29 cellular contexts compared by ENCODE assay signal in the genomic region with DNA sequence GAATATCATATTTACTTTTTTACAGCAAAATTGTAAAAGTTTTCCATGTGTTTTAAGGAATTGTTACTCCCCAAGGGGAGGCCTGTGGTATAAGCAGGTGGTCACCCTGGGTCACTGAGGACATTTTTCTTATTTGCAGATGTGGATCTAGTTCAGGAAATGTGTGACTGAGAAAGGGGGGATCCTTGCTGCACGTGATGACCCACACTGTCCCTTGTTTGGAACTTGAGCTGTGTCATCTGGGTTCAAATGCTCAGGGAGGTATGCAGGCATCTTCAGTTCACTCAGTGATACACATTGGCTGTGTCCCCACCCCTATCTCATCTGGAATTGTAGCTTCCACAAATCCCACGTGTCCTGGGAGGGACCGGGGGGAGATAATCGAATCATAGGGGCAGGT.
"Had no signal": no experiment of that assay in that cellular context is flagged by ENCODE, and none has a peak within 500 bp of the region (broad histone marks: within the 10 kb centered on the region; RNA-seq: fewer than 3 reads in every experiment).

No MANE protein-coding gene starts in this region.

- H3K9me3 Mint-ChIP-seq: activated CD4-positive, alpha-beta memory T cell treated with anti-CD3 and anti-CD28 coated beads for 36 hours; activated naive CD4-positive, alpha-beta T cell treated with anti-CD3 and anti-CD28 coated beads, Interleukin-2, amount 50 U/mL, for 24 hours; activated naive CD8-positive, alpha-beta T cell treated with anti-CD3 and anti-CD28 coated beads for 36 hours; activated naive CD8-positive, alpha-beta T cell treated with anti-CD3 and anti-CD28 coated beads, Interleukin-2, amount 50 U/mL, for 24 hours; activated T-helper 2 cell treated with anti-CD3 and anti-CD28 coated beads, Interferon-gamma antibody, Interleukin-2, Interleukin-4, amounts not matched to agents 10 μg/mL and 5 μg/mL and 100 μg/mL, durations not matched to agents 14 hours and 24 hours and 36 hours had no signal

- ATAC-seq: activated CD8-positive, alpha-beta memory T cell treated with anti-CD3 and anti-CD28 coated beads, Interleukin-2, amount 10 ng/mL, durations not matched to agents 7 days and 5 days; activated CD8-positive, alpha-beta T cell treated with anti-CD3 and anti-CD28 coated beads, Interleukin-2, amount 10 ng/mL, durations not matched to agents 7 days and 5 days; activated naive CD8-positive, alpha-beta T cell treated with anti-CD3 and anti-CD28 coated beads, Interleukin-2, amount 50 U/mL, for 24 hours; body of pancreas; esophagus mucosa; foreskin keratinocyte; gastrocnemius medialis; heart left ventricle had no signal

- H3K27me3 Mint-ChIP-seq: activated CD8-positive, alpha-beta memory T cell treated with anti-CD3 and anti-CD28 coated beads, Interleukin-2, amount 10 ng/mL, durations not matched to agents 7 days and 5 days had no signal

- DNase-seq: activated CD4-positive, alpha-beta T cell treated with anti-CD3 and anti-CD28 coated beads, Interleukin-2, amount 10 ng/mL, durations not matched to agents 24 days and 14 days; activated CD4-positive, CD25-positive, alpha-beta regulatory T cell; activated CD4-positive, CD25-positive, alpha-beta regulatory T cell treated with anti-CD3 and anti-CD28 coated beads, Interleukin-2, amount 50 U/mL, for 72 hours; activated CD8-positive, alpha-beta memory T cell treated with anti-CD3 and anti-CD28 coated beads, Interleukin-2, amount 10 ng/mL, durations not matched to agents 7 days and 5 days; activated CD8-positive, alpha-beta memory T cell treated with anti-CD3 and anti-CD28 coated beads, Interleukin-2, amount 50 U/mL, for 4 hours; activated effector memory CD4-positive, alpha-beta T cell treated with anti-CD3 and anti-CD28 coated beads, Interleukin-2, amount 50 U/mL, for 16 hours; activated naive CD8-positive, alpha-beta T cell treated with anti-CD3 and anti-CD28 coated beads for 36 hours; activated naive CD8-positive, alpha-beta T cell treated with anti-CD3 and anti-CD28 coated beads, Interleukin-2, amount 50 U/mL, for 24 hours; activated T-cell treated with anti-CD3 and anti-CD28 coated beads, Interleukin-2, amount 50 U/mL, for 1 hour; activated T-cell treated with anti-CD3 and anti-CD28 coated beads, Interleukin-2, amount 50 U/mL, for 48 hours; adrenal gland; body of pancreas; central memory CD4-positive, alpha-beta T cell; cerebellar nuclear complex; colonic mucosa; effector memory CD4-positive, alpha-beta T cell; endodermal cell; foreskin keratinocyte; gastrocnemius medialis; glutamatergic neuron; heart left ventricle had no signal

- H3K9me3 ChIP-seq: adrenal gland, body of pancreas, colonic mucosa, gastrocnemius medialis, heart left ventricle had no signal

- H3K4me1 ChIP-seq: adrenal gland, body of pancreas, colonic mucosa, foreskin keratinocyte, gastrocnemius medialis, heart left ventricle had no signal

- H3K27me3 ChIP-seq: adrenal gland, body of pancreas, colonic mucosa, foreskin keratinocyte, gastrocnemius medialis had no signal

- H3K4me3 Mint-ChIP-seq: activated CD4-positive, alpha-beta memory T cell treated with anti-CD3 and anti-CD28 coated beads for 36 hours; activated CD4-positive, alpha-beta T cell treated with anti-CD3 and anti-CD28 coated beads for 36 hours; activated CD4-positive, alpha-beta T cell treated with anti-CD3 and anti-CD28 coated beads, Interleukin-2, amount 10 ng/mL, durations not matched to agents 24 days and 14 days; activated CD8-positive, alpha-beta memory T cell treated with anti-CD3 and anti-CD28 coated beads, Interleukin-2, amount 10 ng/mL, durations not matched to agents 7 days and 5 days; activated CD8-positive, alpha-beta T cell treated with anti-CD3 and anti-CD28 coated beads, Interleukin-2, amount 10 ng/mL, durations not matched to agents 7 days and 5 days; activated naive CD4-positive, alpha-beta T cell treated with anti-CD3 and anti-CD28 coated beads for 36 hours; activated naive CD4-positive, alpha-beta T cell treated with anti-CD3 and anti-CD28 coated beads, Interleukin-2, amount 50 U/mL, for 24 hours; activated naive CD8-positive, alpha-beta T cell treated with anti-CD3 and anti-CD28 coated beads for 36 hours; activated naive CD8-positive, alpha-beta T cell treated with anti-CD3 and anti-CD28 coated beads, Interleukin-2, amount 50 U/mL, for 24 hours; activated T-helper 1 cell treated with anti-CD3 and anti-CD28 coated beads, Interleukin-12 subunit alpha, Interleukin-12 subunit beta, Interleukin-2, Interleukin-4 antibody, amounts not matched to agents 30 ng/mL and 10 ng/mL and 1 ng/mL, durations not matched to agents 14 hours and 24 hours and 36 hours; endodermal cell had no signal

- H3K27ac Mint-ChIP-seq: activated CD4-positive, alpha-beta memory T cell treated with anti-CD3 and anti-CD28 coated beads for 36 hours; activated CD4-positive, alpha-beta T cell treated with anti-CD3 and anti-CD28 coated beads for 36 hours; activated CD4-positive, alpha-beta T cell treated with anti-CD3 and anti-CD28 coated beads, Interleukin-2, amount 10 ng/mL, durations not matched to agents 24 days and 14 days; activated CD8-positive, alpha-beta memory T cell treated with anti-CD3 and anti-CD28 coated beads, Interleukin-2, amount 10 ng/mL, durations not matched to agents 7 days and 5 days; activated CD8-positive, alpha-beta T cell treated with anti-CD3 and anti-CD28 coated beads, Interleukin-2, amount 10 ng/mL, durations not matched to agents 7 days and 5 days; activated naive CD4-positive, alpha-beta T cell treated with anti-CD3 and anti-CD28 coated beads for 36 hours; activated naive CD4-positive, alpha-beta T cell treated with anti-CD3 and anti-CD28 coated beads, Interleukin-2, amount 50 U/mL, for 24 hours; activated naive CD8-positive, alpha-beta T cell treated with anti-CD3 and anti-CD28 coated beads for 36 hours; activated naive CD8-positive, alpha-beta T cell treated with anti-CD3 and anti-CD28 coated beads, Interleukin-2, amount 50 U/mL, for 24 hours; activated T-helper 1 cell treated with anti-CD3 and anti-CD28 coated beads, Interleukin-12 subunit alpha, Interleukin-12 subunit beta, Interleukin-2, Interleukin-4 antibody, amounts not matched to agents 30 ng/mL and 10 ng/mL and 1 ng/mL, durations not matched to agents 14 hours and 24 hours and 36 hours; activated T-helper 2 cell treated with anti-CD3 and anti-CD28 coated beads, Interferon-gamma antibody, Interleukin-2, Interleukin-4, amounts not matched to agents 10 μg/mL and 5 μg/mL and 100 μg/mL, durations not matched to agents 14 hours and 24 hours and 36 hours; endodermal cell had no signal

- H3K36me3 ChIP-seq: adrenal gland, colonic mucosa, gastrocnemius medialis, heart left ventricle had no signal

- H3K4me1 Mint-ChIP-seq: activated naive CD4-positive, alpha-beta T cell treated with anti-CD3 and anti-CD28 coated beads, Interleukin-2, amount 50 U/mL, for 24 hours; activated naive CD8-positive, alpha-beta T cell treated with anti-CD3 and anti-CD28 coated beads for 36 hours; activated naive CD8-positive, alpha-beta T cell treated with anti-CD3 and anti-CD28 coated beads, Interleukin-2, amount 50 U/mL, for 24 hours had no signal

- H3K4me3 ChIP-seq: adrenal gland, body of pancreas, colonic mucosa, gastrocnemius medialis, heart left ventricle had no signal

- H3K27ac ChIP-seq: adrenal gland, body of pancreas, colonic mucosa, foreskin keratinocyte, gastrocnemius medialis, heart left ventricle had no signal

- H3K36me3 Mint-ChIP-seq: activated CD4-positive, alpha-beta memory T cell treated with anti-CD3 and anti-CD28 coated beads for 36 hours; activated CD8-positive, alpha-beta memory T cell treated with anti-CD3 and anti-CD28 coated beads, Interleukin-2, amount 10 ng/mL, durations not matched to agents 7 days and 5 days; activated naive CD4-positive, alpha-beta T cell treated with anti-CD3 and anti-CD28 coated beads, Interleukin-2, amount 50 U/mL, for 24 hours; activated naive CD8-positive, alpha-beta T cell treated with anti-CD3 and anti-CD28 coated beads for 36 hours had no signal
